7 cellular contexts compared by ENCODE assay signal in the genomic region with DNA sequence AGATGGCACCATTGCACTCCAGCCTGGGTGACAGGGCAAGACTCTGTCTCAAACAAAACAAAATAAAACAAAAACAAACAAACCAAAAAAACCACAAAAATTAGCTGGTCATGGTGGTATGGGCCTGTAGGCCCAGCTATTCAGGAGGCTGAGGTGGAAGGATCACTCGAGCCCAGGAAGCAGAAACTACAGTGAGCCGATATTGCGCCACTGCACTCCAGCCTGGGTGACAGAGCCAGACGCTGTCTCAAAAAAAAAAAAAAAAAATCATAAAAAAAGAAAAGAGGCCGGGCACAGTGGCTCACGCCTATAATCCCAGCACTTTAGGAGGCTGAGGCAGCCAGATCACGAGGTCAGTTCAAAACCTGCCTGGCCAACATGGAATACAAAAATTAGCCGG. TPM values are rescaled to one million over a fixed set of nuclear protein-coding genes. Genes with fewer than 3 reads are reported as not detected.
DNase-seq lines count a peak whose midpoint lies in the region; ATAC-seq lines count a peak whose summit lies in the region.
"Not testable (repeated sequence)": the region's sequence is repeated elsewhere in the genome, so short reads cannot be mapped to it uniquely, and the experiment has no call there.

No MANE protein-coding gene starts in this region.

- H3K4me1 Mint-ChIP-seq in T-cell, result peaks cover 79 to 82% (median 81%) of the 10 kb centered on the region in 3 donors
- peaks cover 85% of the 10 kb centered on the region for H3K4me1 Mint-ChIP-seq in activated T-cell treated with anti-CD3 and anti-CD28 coated beads, Interleukin-2, amount 50 U/mL, for 24 hours (ENCODE audit: low read depth)
- H3K4me1 Mint-ChIP-seq in activated naive CD8-positive, alpha-beta T cell treated with anti-CD3 and anti-CD28 coated beads, Interleukin-2, amount 50 U/mL, for 24 hours, result peaks cover 87% of the 10 kb centered on the region

- H3K18ac ChIP-seq in mesenchymal stem cell (ENCODE audit: low read depth in 1 of 2, low read length in 2 of 2), result not testable (repeated sequence)

- H2AFZ ChIP-seq in mesenchymal stem cell (ENCODE audit: low read depth, low read length), result not testable (repeated sequence)

- H3K27me3 Mint-ChIP-seq in T-cell; activated T-cell treated with anti-CD3 and anti-CD28 coated beads, Interleukin-2, amount 50 U/mL, for 24 hours; activated naive CD8-positive, alpha-beta T cell treated with anti-CD3 and anti-CD28 coated beads, Interleukin-2, amount 50 U/mL, for 24 hours: not testable (repeated sequence)

- H4K8ac ChIP-seq in mesenchymal stem cell (ENCODE audit: low read length), result not testable (repeated sequence)

- H3K9me3 ChIP-seq in mesenchymal stem cell (ENCODE audit: control insufficient read depth, low read length), result not testable (repeated sequence)

- H2BK12ac ChIP-seq in mesenchymal stem cell (ENCODE audit: low read length in 2 of 2), result not testable (repeated sequence)

- intact Hi-C loops in sciatic nerve (cut with DNase I), result not testable (repeated sequence)

- H4K91ac ChIP-seq in mesenchymal stem cell (ENCODE audit: low read length), result not testable (repeated sequence)

- not testable (repeated sequence) for H3K36me3 ChIP-seq in mesenchymal stem cell (ENCODE audit: control insufficient read depth in 1 of 2, insufficient read depth in 2 of 2, low read depth in 1 of 2, low read length in 2 of 2)

- not testable (repeated sequence) for H3K23ac ChIP-seq in mesenchymal stem cell (ENCODE audit: low read length in 2 of 2)

- not testable (repeated sequence) for H3K14ac ChIP-seq in mesenchymal stem cell (ENCODE audit: low read length in 2 of 2)

- not testable (repeated sequence) for H3K27ac ChIP-seq in mesenchymal stem cell (ENCODE audit: low read length, poor library complexity, severe bottlenecking)

- H3K27ac Mint-ChIP-seq in T-cell, result peak overlapping the region; percentile 19 to 70
- H3K27ac Mint-ChIP-seq in activated T-cell treated with anti-CD3 and anti-CD28 coated beads, Interleukin-2, amount 50 U/mL, for 24 hours, result peak overlapping the region; percentile 80
- H3K27ac Mint-ChIP-seq in activated naive CD8-positive, alpha-beta T cell treated with anti-CD3 and anti-CD28 coated beads, Interleukin-2, amount 50 U/mL, for 24 hours, result peak overlapping the region; percentile 57

- H2BK5ac ChIP-seq in mesenchymal stem cell (ENCODE audit: low read depth, low read length, poor library complexity, severe bottlenecking), result not testable (repeated sequence)

- peaks cover 25% of the 10 kb centered on the region for H3K36me3 Mint-ChIP-seq in T-cell
- peaks cover 79% of the 10 kb centered on the region for H3K36me3 Mint-ChIP-seq in activated T-cell treated with anti-CD3 and anti-CD28 coated beads, Interleukin-2, amount 50 U/mL, for 24 hours (ENCODE audit: low read depth)
- H3K36me3 Mint-ChIP-seq in activated naive CD8-positive, alpha-beta T cell treated with anti-CD3 and anti-CD28 coated beads, Interleukin-2, amount 50 U/mL, for 24 hours (ENCODE audit: low read depth), result peaks cover 44% of the 10 kb centered on the region

- not testable (repeated sequence) for H3K27me3 ChIP-seq in mesenchymal stem cell (ENCODE audit: control insufficient read depth in 1 of 2, insufficient read depth in 1 of 2, low read length in 2 of 2)

- H3K4me3 Mint-ChIP-seq in T-cell, result peak overlapping the region in 2 of 3 donors; percentile 36 to 71
- not testable (repeated sequence) for H3K4me3 Mint-ChIP-seq in activated T-cell treated with anti-CD3 and anti-CD28 coated beads, Interleukin-2, amount 50 U/mL, for 24 hours; activated naive CD8-positive, alpha-beta T cell treated with anti-CD3 and anti-CD28 coated beads, Interleukin-2, amount 50 U/mL, for 24 hours

- H3K4ac ChIP-seq in mesenchymal stem cell (ENCODE audit: low read depth in 1 of 2, low read length in 2 of 2), result not testable (repeated sequence)

- DNase-seq in CD1c-positive myeloid dendritic cell (ENCODE audit: extremely low spot score) (peak; percentile 24), Kasumi-1 (lab: John Stamatoyannopoulos, UW) (peak; percentile 16 to 22), mesenchymal stem cell (peak; percentile 37), sciatic nerve (ENCODE audit: low spot score) (peak; percentile 40)
- DNase-seq in T-cell; activated T-cell treated with anti-CD3 and anti-CD28 coated beads, Interleukin-2, amount 50 U/mL, for 24 hours; activated naive CD8-positive, alpha-beta T cell treated with anti-CD3 and anti-CD28 coated beads, Interleukin-2, amount 50 U/mL, for 24 hours: not testable (repeated sequence)

- H3K4me2 ChIP-seq in mesenchymal stem cell (ENCODE audit: low read length, poor library complexity, severe bottlenecking), result not testable (repeated sequence)

- not testable (repeated sequence) for H3K4me1 ChIP-seq in mesenchymal stem cell (ENCODE audit: control insufficient read depth, insufficient read depth, low read depth, low read length)

- H3K79me1 ChIP-seq in mesenchymal stem cell (replicated peaks; ENCODE audit: low read length, poor library complexity, severe bottlenecking), result peaks cover 22% of the 10 kb centered on the region

- H2BK15ac ChIP-seq in mesenchymal stem cell (ENCODE audit: low read depth, poor library complexity, severe bottlenecking), result peak overlapping the region; percentile 52

- 88% methylated on average over 8 of the region's 8 CpGs for WGBS in mesenchymal stem cell

- H2AK5ac ChIP-seq in mesenchymal stem cell (ENCODE audit: low read length, severe bottlenecking), result not testable (repeated sequence)

- not testable (repeated sequence) for H3K9ac ChIP-seq in mesenchymal stem cell (ENCODE audit: low read length)

- not testable (repeated sequence) for H2BK120ac ChIP-seq in mesenchymal stem cell (ENCODE audit: low read depth, low read length)

- H3K9me3 Mint-ChIP-seq in T-cell; activated T-cell treated with anti-CD3 and anti-CD28 coated beads, Interleukin-2, amount 50 U/mL, for 24 hours; activated naive CD8-positive, alpha-beta T cell treated with anti-CD3 and anti-CD28 coated beads, Interleukin-2, amount 50 U/mL, for 24 hours: not testable (repeated sequence)

- ATAC-seq in T-cell (replicated peaks in 1 of 4); activated naive CD8-positive, alpha-beta T cell treated with anti-CD3 and anti-CD28 coated beads, Interleukin-2, amount 50 U/mL, for 24 hours; sciatic nerve: not testable (repeated sequence)

- POLR2A ChIA-PET in T-cell (lab: Charles Lee), result interaction anchor here in 1 of 2 donors (0.7 kb wide), 1 partner anchor 8 kb away, joined by 4 read pairs; no protein-coding TSS in a partner anchor

- CTCF ChIA-PET in T-cell (lab: Charles Lee), result interaction anchor here in 1 of 2 donors (0.6 kb wide), 1 partner anchor 352 kb away, joined by 5 read pairs; no protein-coding TSS in a partner anchor

- H3K4me3 ChIP-seq in mesenchymal stem cell (ENCODE audit: insufficient read depth in 1 of 2, low read depth in 1 of 2, low read length in 2 of 2), result not testable (repeated sequence)

RNA-seq across cellular contexts. Expression of gene RGS10, which starts 9.7 kb away (rescaled TPM):
- total RNA-seq in T-cell, result 100 to 1,000 TPM in 4 of 5 donors, 10 to 100 TPM in 1; 77.1 to 163 (median 155) TPM
- polyA plus RNA-seq in mesenchymal stem cell (2013, experiment 1 of 2), result 310 TPM
- polyA plus RNA-seq in mesenchymal stem cell (2013, experiment 2 of 2), result 307 TPM
- total RNA-seq in sciatic nerve, result 30.0 TPM
